In genomic region chr2:40363631-40364030, GRCh38 we compare ENCODE assay signal across 9 cellular contexts.
DNase-seq lines count a peak whose midpoint lies in the region; ATAC-seq and TF ChIP-seq lines count a peak whose summit lies in the region.
"Had no signal": no experiment of that assay in that cellular context is flagged by ENCODE, and none has a peak within 500 bp of the region (broad histone marks: within the 10 kb centered on the region; RNA-seq: fewer than 3 reads in every experiment).

No MANE protein-coding gene starts in this region.

- H3K36me3 Mint-ChIP-seq in nephron progenitor cell (ENCODE audit: low read depth): no peaks in the 10 kb centered on the region
- H3K36me3 Mint-ChIP-seq in CD4-positive, alpha-beta memory T cell: no peaks in the 10 kb centered on the region

- POLR2A ChIA-PET in CD4-positive, alpha-beta memory T cell (lab: Charles Lee; ENCODE audit: partially characterized antibody): no interaction called here

- H3K9me3 Mint-ChIP-seq in nephron progenitor cell: no peaks in the 10 kb centered on the region
- H3K9me3 Mint-ChIP-seq in CD4-positive, alpha-beta memory T cell: peaks cover 0 to 6% (median 0%) of the 10 kb centered on the region in 8 donors

- intact Hi-C loops in lower lobe of right lung (cut with DNase I): no loop called here
- intact Hi-C loops in CD4-positive, alpha-beta memory T cell (cut with micrococcal nuclease): no loop called here

- peaks cover 43% of the 10 kb centered on the region for H3K4me1 ChIP-seq in ACC112 (ENCODE audit: control insufficient read depth, insufficient read depth, low read length, unreplicated experiment)
- H3K4me1 ChIP-seq in lower lobe of right lung: peaks cover 9% of the 10 kb centered on the region
- no peaks in the 10 kb centered on the region for H3K4me1 ChIP-seq in CD4-positive, alpha-beta memory T cell (ENCODE audit: insufficient read depth, low read length)

- peak overlapping the region; percentile 68 for H3K27ac ChIP-seq in ACC112 (ENCODE audit: low read depth, low read length)
- peak overlapping the region; percentile 4 for H3K27ac ChIP-seq in lower lobe of right lung
- H3K27ac ChIP-seq in CD4-positive, alpha-beta memory T cell (ENCODE audit: low read depth, low read length): no peak overlapping the region

- H3K4me3 Mint-ChIP-seq in nephron progenitor cell: no peak overlapping the region
- no peak overlapping the region for H3K4me3 Mint-ChIP-seq in CD4-positive, alpha-beta memory T cell

- H3K4me1 Mint-ChIP-seq in nephron progenitor cell: peaks cover 13% of the 10 kb centered on the region
- peaks cover 0 to 2% (median 0%) of the 10 kb centered on the region in 4 donors for H3K4me1 Mint-ChIP-seq in CD4-positive, alpha-beta memory T cell

- H3K27ac Mint-ChIP-seq in nephron progenitor cell: no peak overlapping the region
- H3K27ac Mint-ChIP-seq in CD4-positive, alpha-beta memory T cell: no peak overlapping the region

- ATAC-seq in HG03060 (IDR thresholded peaks at IDR 0.05; ENCODE audit: low read depth, unreplicated experiment): peak; percentile 40
- no peak for ATAC-seq in lower lobe of right lung
- no peak for ATAC-seq in GM21381 (IDR thresholded peaks at IDR 0.05; ENCODE audit: unreplicated experiment)
- ATAC-seq in GM19328 (IDR thresholded peaks at IDR 0.05; ENCODE audit: unreplicated experiment): no peak

- H3K4me3 ChIP-seq in ACC112 (ENCODE audit: low read depth, low read length) (peak overlapping the region; percentile 74), lower lobe of right lung (peak overlapping the region; percentile 20)
- H3K4me3 ChIP-seq in CD4-positive, alpha-beta memory T cell (ENCODE audit: low read length in 2 of 2): no peak overlapping the region

- no peaks in the 10 kb centered on the region for H3K27me3 Mint-ChIP-seq in nephron progenitor cell (ENCODE audit: low read depth, poor library complexity)
- no peaks in the 10 kb centered on the region for H3K27me3 Mint-ChIP-seq in CD4-positive, alpha-beta memory T cell

- TF ChIP-seq CTCF in lower lobe of right lung (IDR thresholded peaks at IDR 0.05) (no peak), nephron progenitor cell (IDR thresholded peaks at IDR 0.05) (no peak)

- CTCF ChIA-PET in CD4-positive, alpha-beta memory T cell (lab: Charles Lee; ENCODE audit: partially characterized antibody): no interaction called here

- H3K9me3 ChIP-seq in lower lobe of right lung: no peaks in the 10 kb centered on the region
- H3K9me3 ChIP-seq in CD4-positive, alpha-beta memory T cell (ENCODE audit: control insufficient read depth in 1 of 2, low read length in 2 of 2): no peaks in the 10 kb centered on the region

- DNase-seq in astrocyte of the hippocampus (ENCODE audit: low read depth, low spot score) (peak; percentile 52), lower lobe of right lung (no peak), nephron progenitor cell (no peak)
- no peak for DNase-seq in CD4-positive, alpha-beta memory T cell
- DNase-seq: activated T-cell treated with anti-CD3 and anti-CD28 coated beads for 4 hours had no signal

- H3K27me3 ChIP-seq in ACC112 (ENCODE audit: insufficient read depth, low read length): no peaks in the 10 kb centered on the region
- H3K27me3 ChIP-seq in lower lobe of right lung (ENCODE audit: low read depth): no peaks in the 10 kb centered on the region
- no peaks in the 10 kb centered on the region for H3K27me3 ChIP-seq in CD4-positive, alpha-beta memory T cell (ENCODE audit: insufficient read depth, low read length)

- peak overlapping the region; percentile 28 for H2AFZ ChIP-seq in ACC112 (ENCODE audit: low read length, unreplicated experiment)

- no peaks in the 10 kb centered on the region for H3K79me2 ChIP-seq in ACC112 (ENCODE audit: control insufficient read depth, insufficient read depth, low read length, unreplicated experiment)

- H3K36me3 ChIP-seq in ACC112 (ENCODE audit: insufficient read depth, low read length): no peaks in the 10 kb centered on the region
- no peaks in the 10 kb centered on the region for H3K36me3 ChIP-seq in lower lobe of right lung
- no peaks in the 10 kb centered on the region for H3K36me3 ChIP-seq in CD4-positive, alpha-beta memory T cell (ENCODE audit: insufficient read depth, low read length)

Comparison
In these comparisons a context has a peak if more than half of its experiments do, and no peak if none do; other contexts are left out.
1. H3K4me3 ChIP-seq: peak in ACC112 (single experiment) and lower lobe of right lung (single experiment); none in CD4-positive, alpha-beta memory T cell (0 of 2).